In the genomic region with DNA sequence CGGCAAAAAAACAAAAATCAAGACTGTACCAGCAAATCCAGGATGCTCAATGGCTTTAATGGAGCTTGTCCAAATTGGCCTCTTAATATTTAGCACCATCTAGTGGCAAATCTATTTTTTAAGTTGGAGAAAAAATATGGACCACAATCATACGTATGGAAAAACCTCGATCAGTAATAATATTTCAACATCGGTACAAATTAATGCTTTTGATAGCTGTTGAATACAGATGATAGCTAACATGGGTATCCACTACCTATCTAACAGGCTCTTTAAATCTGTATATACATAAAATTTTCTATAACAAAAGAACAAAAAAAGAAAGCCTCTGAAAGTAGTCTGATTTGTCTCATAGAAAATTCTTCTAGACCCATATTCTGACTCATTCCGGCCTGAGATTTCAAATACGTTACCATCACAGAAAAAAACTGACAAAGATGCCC, we compare ENCODE assay signal across 9 cellular contexts. TPM values are rescaled to one million over a fixed set of nuclear protein-coding genes. Genes with fewer than 3 reads are reported as not detected.
DNase-seq lines count a peak whose midpoint lies in the region; ATAC-seq, FAIRE-seq and TF ChIP-seq lines count a peak whose summit lies in the region.
"Had no signal": no experiment of that assay in that cellular context is flagged by ENCODE, and none has a peak within 500 bp of the region (broad histone marks: within the 10 kb centered on the region; RNA-seq: fewer than 3 reads in every experiment).

No MANE protein-coding gene starts in this region.

- H3K4me2 ChIP-seq in A549, result peak overlapping the region; percentile 55

- H3K4me1 ChIP-seq in A549 (peaks cover 42% of the 10 kb centered on the region), psoas muscle (peaks cover 22% of the 10 kb centered on the region)

- H3K27ac ChIP-seq in A549 (no peak overlapping the region), psoas muscle (no peak overlapping the region)
- H3K27ac ChIP-seq: epithelial cell of prostate had no signal

- ATAC-seq in A549 (peak; percentile 78 to 80; a peak in 4 of 6 replicates), psoas muscle (peak in 3 of 4 donors; percentile 64 to 86 (median 71)), GM18907 (IDR thresholded peaks at IDR 0.05; ENCODE audit: unreplicated experiment) (no peak)

- WGBS in A549 (ENCODE audit: missing lambda C conversion rate), result 9% methylated on average over 6 of the region's 6 CpGs
- WGBS in psoas muscle, 3 donors, result 22 to 36% (median 24%) methylated on average over 6 of the region's 6 CpGs

- FAIRE-seq in A549 (lab: Jason Lieb, UNC), result peak; percentile 43

- TF ChIP-seq RAD21 in A549 (conservative IDR thresholded peaks at IDR 0.05 in 1 of 2, IDR thresholded peaks at IDR 0.05 in 1 of 2), result peak; percentile 93 to 96

- H3K9me3 ChIP-seq in A549 (no peaks in the 10 kb centered on the region), psoas muscle (no peaks in the 10 kb centered on the region)

- TF ChIP-seq EP300 in A549 (IDR thresholded peaks at IDR 0.05), result no peak

- no peak for TF ChIP-seq POLR2A in A549 (IDR thresholded peaks at IDR 0.05; ENCODE audit: low read length)

- DNase-seq in A549 (ENCODE audit: low read depth in 1 of 2, low spot score in 1 of 2) (peak; percentile 28 to 56), GM03348 (ENCODE audit: low spot score) (peak; percentile 49), NCI-H1092 (lab: John Stamatoyannopoulos, UW) (peak; percentile 46), SW 1271 (lab: John Stamatoyannopoulos, UW) (peak; percentile 3 to 69), foreskin fibroblast (peak; percentile 40 to 80), psoas muscle (no peak)
- DNase-seq in stimulated activated CD4-positive, alpha-beta T cell treated with anti-CD3 and anti-CD28 coated beads, Interleukin-2, amount 100 ng/mL, for 48 hours, result no peak

- H3K27me3 ChIP-seq in psoas muscle (ENCODE audit: insufficient read depth in 3 of 3, low read length in 2 of 3), result no peaks in the 10 kb centered on the region

- no peaks in the 10 kb centered on the region for H3K36me3 ChIP-seq in psoas muscle (ENCODE audit: insufficient read depth in 1 of 2, low read depth in 1 of 2)

- H3K4me3 ChIP-seq in A549 (no peak overlapping the region), foreskin fibroblast (ENCODE audit: low read depth in 1 of 2, low read length in 2 of 2) (no peak overlapping the region), psoas muscle (no peak overlapping the region)

- POLR2A ChIA-PET in A549 (lab: Yijun Ruan, JAX), result interaction anchor here (0.5 to 4.6 kb wide), 3 partner anchors 107 to 118 kb away, joined by 4 to 120 read pairs (median 5); a partner anchor contains a TSS

- peak; percentile 96 for TF ChIP-seq CTCF in A549 (IDR thresholded peaks at IDR 0.05)
- peak; percentile 52 for TF ChIP-seq CTCF in foreskin fibroblast (IDR thresholded peaks at IDR 0.05; ENCODE audit: low read depth, low read length)
- peak; percentile 73 for TF ChIP-seq CTCF in psoas muscle (IDR thresholded peaks at IDR 0.05)

- CTCF ChIA-PET in A549 (lab: Yijun Ruan, JAX), result interaction anchor here (0.6 to 6.6 kb wide), 68 partner anchors 9 to 759 kb away, joined by 3 to 261 read pairs (median 5); a partner anchor contains a TSS

- intact Hi-C loops in psoas muscle (cut with DNase I), result loop anchor here (1.0 to 5.0 kb wide), 2 partner anchors 118 kb away; a partner anchor contains a TSS

TF ChIP-seq in A549, 52 proteins besides CTCF, POLR2A, EP300 and RAD21:
- TF ChIP-seq CBX2 (IDR thresholded peaks at IDR 0.05; ENCODE audit: borderline replicate concordance, low read depth) (no peak), SMC3 (IDR thresholded peaks at IDR 0.05) (peak; percentile 96), JUNB (IDR thresholded peaks at IDR 0.05) (no peak)

RNA-seq across cellular contexts. Expression of a gene that starts 29.2 kb away (rescaled TPM):
- polyA plus RNA-seq in A549 (2011; rRNA removed) (57.5 and 84.0 TPM in 2 replicates), A549 (2017; fragmentation: RNase III; extraction: RNeasy Plus Mini Kit Qiagen cat#74134 plus additional on column Dnase treatment) (91.3 to 94.6 TPM (median 91.4 TPM) in 3 replicates), psoas muscle (10 to 100 TPM; 60.5 to 74.9 (median 74.6) TPM)
- polyA plus RNA-seq in A549 (2012; cell fraction: cytosol; rRNA removed), result 22.8 and 32.3 TPM in 2 replicates
- polyA plus RNA-seq in A549 (2012; cell fraction: nucleus; rRNA removed), result 12.7 and 39.8 TPM in 2 replicates
- 59.7 and 63.3 TPM in 2 replicates for polyA minus RNA-seq in A549 (2011; rRNA and poly(A)+ RNA removed)
- total RNA-seq in psoas muscle, result 10 to 100 TPM; 41.5 to 60.7 (median 53.9) TPM

RNA-seq across cellular contexts. Expression of a gene that starts 58.4 kb away (rescaled TPM):
- polyA plus RNA-seq in A549 (2011; rRNA removed), result 71.3 and 85.4 TPM in 2 replicates
- 50.1 and 63.7 TPM in 2 replicates for polyA plus RNA-seq in A549 (2012; cell fraction: cytosol; rRNA removed)
- 23.7 and 31.3 TPM in 2 replicates for polyA plus RNA-seq in A549 (2012; cell fraction: nucleus; rRNA removed)
- 65.2 to 76.5 TPM (median 68.5 TPM) in 3 replicates for polyA plus RNA-seq in A549 (2017; fragmentation: RNase III; extraction: RNeasy Plus Mini Kit Qiagen cat#74134 plus additional on column Dnase treatment)
- polyA minus RNA-seq in A549 (2011; rRNA and poly(A)+ RNA removed), result 29.5 and 36.9 TPM in 2 replicates
- total RNA-seq in psoas muscle, result 10 to 100 TPM; 35.8 to 50.9 (median 40.2) TPM
- polyA plus RNA-seq in psoas muscle, result 10 to 100 TPM; 36.1 to 52.9 (median 49.7) TPM

Comparison
In these comparisons a context has a peak if more than half of its experiments do, and no peak if none do; other contexts are left out.
1. DNase-seq: peak in A549 (2 of 2), GM03348 (single experiment), NCI-H1092 (single experiment), SW 1271 (2 of 2) and foreskin fibroblast (2 of 2); none in psoas muscle (0 of 2) and stimulated activated CD4-positive, alpha-beta T cell treated with anti-CD3 and anti-CD28 coated beads, Interleukin-2, amount 100 ng/mL, for 48 hours (0 of 2).
2. Peak in every context shown above with its lines, with median percentiles within 50 percentile points of each other: CTCF ChIP-seq.